24 cellular contexts compared by ENCODE assay signal in genomic region chr13:36363464-36363863, GRCh38.
"Had no signal": no experiment of that assay in that cellular context is flagged by ENCODE, and none has a peak within 500 bp of the region (broad histone marks: within the 10 kb centered on the region; RNA-seq: fewer than 3 reads in every experiment).

No MANE protein-coding gene starts in this region.

- ATAC-seq: activated naive CD8-positive, alpha-beta T cell treated with anti-CD3 and anti-CD28 coated beads, Interleukin-2, amount 50 U/mL, for 24 hours; left lobe of liver; stimulated activated naive CD8-positive, alpha-beta T cell treated with anti-CD3 and anti-CD28 coated beads, Interleukin-15, amount 100 ng/mL, for 72 hours had no signal

- DNase-seq: activated CD4-positive, alpha-beta T cell treated with anti-CD3 and anti-CD28 coated beads, Interleukin-2, amount 50 U/mL, for 1 hour; activated CD4-positive, CD25-positive, alpha-beta regulatory T cell treated with anti-CD3 and anti-CD28 coated beads, Interleukin-2, amount 50 U/mL, for 72 hours; activated CD8-positive, alpha-beta memory T cell treated with anti-CD3 and anti-CD28 coated beads for 24 hours; activated CD8-positive, alpha-beta memory T cell treated with anti-CD3 and anti-CD28 coated beads, Interleukin-2, amount 50 U/mL, for 48 hours; activated effector memory CD4-positive, alpha-beta T cell treated with Interleukin-2 at 50 U/mL for 16 hours; activated naive CD4-positive, alpha-beta T cell treated with anti-CD3 and anti-CD28 coated beads, Interleukin-2, amount 10 ng/mL, durations not matched to agents 7 days and 5 days; activated naive CD8-positive, alpha-beta T cell treated with anti-CD3 and anti-CD28 coated beads, Interleukin-2, amount 50 U/mL, for 24 hours; activated T-cell treated with anti-CD3 and anti-CD28 coated beads, Interleukin-2, amount 50 U/mL, for 48 hours; cerebellar nuclear complex; effector CD8-positive, alpha-beta T cell; esophagus squamous epithelium; foreskin melanocyte; kidney; right cardiac atrium; small intestine; stimulated activated CD4-positive, alpha-beta T cell treated with anti-CD3 and anti-CD28 coated beads, Interleukin-15, amount 100 ng/mL, for 24 hours; stimulated activated CD4-positive, alpha-beta T cell treated with anti-CD3 and anti-CD28 coated beads, Interleukin-2, amount 100 ng/mL, for 48 hours; stimulated activated naive CD8-positive, alpha-beta T cell treated with anti-CD3 and anti-CD28 coated beads, Interleukin-15, amount 100 ng/mL, for 72 hours; upper lobe of left lung had no signal

- H3K27me3 ChIP-seq: breast epithelium, esophagus squamous epithelium, upper lobe of left lung had no signal

- H3K9me3 ChIP-seq: breast epithelium, esophagus squamous epithelium, prostate gland, thoracic aorta, upper lobe of left lung had no signal

- H3K4me1 ChIP-seq: breast epithelium, esophagus squamous epithelium, prostate gland, upper lobe of left lung had no signal

- H3K27ac ChIP-seq: breast epithelium, esophagus squamous epithelium, prostate gland, thoracic aorta, upper lobe of left lung, VCaP had no signal

- H3K4me3 ChIP-seq: breast epithelium, esophagus squamous epithelium, prostate gland, thoracic aorta, upper lobe of left lung had no signal

- H3K36me3 ChIP-seq: breast epithelium, esophagus squamous epithelium, prostate gland, thoracic aorta, upper lobe of left lung had no signal
